Comparison of ENCODE assay signal across 11 cellular contexts in the genomic region with DNA sequence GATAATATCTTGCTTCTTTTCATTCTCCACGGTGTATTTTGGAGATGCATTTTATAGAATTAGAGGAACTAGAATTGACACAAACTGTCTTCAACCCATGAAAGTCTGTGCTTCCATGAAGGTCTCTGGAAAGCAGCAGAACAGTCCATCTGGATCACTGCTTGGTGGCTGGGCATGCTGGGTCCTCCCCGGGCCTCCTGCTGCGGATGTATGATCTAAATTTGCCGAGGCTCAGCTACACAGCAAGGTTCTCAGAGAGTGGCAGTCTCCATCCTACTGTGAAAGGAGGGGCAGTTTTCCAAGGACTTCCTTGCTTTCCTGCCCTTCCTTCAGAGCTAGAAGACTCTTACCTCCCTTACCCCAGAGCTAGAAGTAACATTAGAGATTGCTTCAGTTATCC. TPM values are rescaled to one million over a fixed set of nuclear protein-coding genes. Genes with fewer than 3 reads are reported as not detected.
A peak's percentile ranks its signal among the peaks of the same experiment; 100 is the strongest.
DNase-seq lines count a peak whose midpoint lies in the region; ATAC-seq and TF ChIP-seq lines count a peak whose summit lies in the region.
"Had no signal": no experiment of that assay in that cellular context is flagged by ENCODE, and none has a peak within 500 bp of the region (broad histone marks: within the 10 kb centered on the region; RNA-seq: fewer than 3 reads in every experiment).

No MANE protein-coding gene starts in this region.

- POLR2A ChIA-PET in naive thymus-derived CD8-positive, alpha-beta T cell (lab: Charles Lee): interaction anchor here (1.2 to 2.8 kb wide), 3 partner anchors 12 to 122 kb away, joined by 4 to 12 read pairs (median 6); a partner anchor contains a TSS
- POLR2A ChIA-PET in CD8-positive, alpha-beta T cell (lab: Charles Lee): interaction anchor here (1.3 kb wide), 1 partner anchor 13 kb away, joined by 7 read pairs; no protein-coding TSS in a partner anchor

- peaks cover 76 to 86% (median 80%) of the 10 kb centered on the region in 4 donors for H3K4me1 ChIP-seq in upper lobe of left lung
- peaks cover 26% of the 10 kb centered on the region for H3K4me1 ChIP-seq in CD8-positive, alpha-beta T cell (ENCODE audit: insufficient read depth, low read length)

- H3K4me1 Mint-ChIP-seq in naive thymus-derived CD8-positive, alpha-beta T cell: peaks cover 25 to 84% (median 41%) of the 10 kb centered on the region in 4 donors
- H3K4me1 Mint-ChIP-seq in CD8-positive, alpha-beta T cell (ENCODE audit: low read depth): peaks cover 39% of the 10 kb centered on the region

- intact Hi-C loops in cardiac septum (cut with DNase I) (no loop called here), left ventricle myocardium superior (cut with micrococcal nuclease) (no loop called here)
- intact Hi-C loops in CD8-positive, alpha-beta T cell (cut with DNase I, micrococcal nuclease): no loop called here

- H3K27ac ChIP-seq in upper lobe of left lung: peak overlapping the region; percentile 67 to 85 (median 80)
- H3K27ac ChIP-seq in CD8-positive, alpha-beta T cell (ENCODE audit: low read depth, low read length): no peak overlapping the region

- H3K4me3 Mint-ChIP-seq in naive thymus-derived CD8-positive, alpha-beta T cell: no peak overlapping the region
- H3K4me3 Mint-ChIP-seq in CD8-positive, alpha-beta T cell: no peak overlapping the region

- no peak for TF ChIP-seq EP300 in upper lobe of left lung (IDR thresholded peaks at IDR 0.05)

- H3K36me3 Mint-ChIP-seq in naive thymus-derived CD8-positive, alpha-beta T cell: peaks cover 0 to 3% (median 3%) of the 10 kb centered on the region in 3 donors
- no peaks in the 10 kb centered on the region for H3K36me3 Mint-ChIP-seq in CD8-positive, alpha-beta T cell

- no peak for TF ChIP-seq CTCF in upper lobe of left lung (IDR thresholded peaks at IDR 0.05)
- TF ChIP-seq CTCF in CD8-positive, alpha-beta T cell (IDR thresholded peaks at IDR 0.05): no peak

- no peaks in the 10 kb centered on the region for H3K27me3 ChIP-seq in upper lobe of left lung
- no peaks in the 10 kb centered on the region for H3K27me3 ChIP-seq in CD8-positive, alpha-beta T cell (ENCODE audit: insufficient read depth, low read length)

- H3K27me3 Mint-ChIP-seq in naive thymus-derived CD8-positive, alpha-beta T cell: no peaks in the 10 kb centered on the region
- no peaks in the 10 kb centered on the region for H3K27me3 Mint-ChIP-seq in CD8-positive, alpha-beta T cell (ENCODE audit: low read depth)

- H3K36me3 ChIP-seq in upper lobe of left lung: peaks cover 0 to 4% (median 0%) of the 10 kb centered on the region in 4 donors
- H3K36me3 ChIP-seq in CD8-positive, alpha-beta T cell (ENCODE audit: insufficient read depth, low read length): no peaks in the 10 kb centered on the region

- ATAC-seq in left ventricle myocardium superior (no peak), upper lobe of left lung (ENCODE audit: low FRiP score in 2 of 2) (no peak)
- no peak for ATAC-seq in naive thymus-derived CD8-positive, alpha-beta T cell
- ATAC-seq in CD8-positive, alpha-beta T cell: no peak
- ATAC-seq: A549, sciatic nerve had no signal

- 56 to 65% methylated on average over 1 to 4 of the region's 4 CpGs for WGBS in upper lobe of left lung, 2 donors

- TF ChIP-seq POLR2A in upper lobe of left lung (IDR thresholded peaks at IDR 0.05): no peak

- H3K9me3 ChIP-seq in upper lobe of left lung: no peaks in the 10 kb centered on the region
- H3K9me3 ChIP-seq in CD8-positive, alpha-beta T cell (ENCODE audit: low read length): no peaks in the 10 kb centered on the region
- H3K9me3 ChIP-seq: A549 had no signal

- peak overlapping the region in 7 of 10 donors; percentile 75 to 96 (median 93) for H3K27ac Mint-ChIP-seq in naive thymus-derived CD8-positive, alpha-beta T cell
- H3K27ac Mint-ChIP-seq in CD8-positive, alpha-beta T cell: no peak overlapping the region

- CTCF ChIA-PET in CD8-positive, alpha-beta T cell (lab: Charles Lee): interaction anchor here (1.0 to 2.7 kb wide), 6 partner anchors 10 to 408 kb away, joined by 3 to 17 read pairs (median 5); no protein-coding TSS in a partner anchor

- no peak overlapping the region for H3K4me3 ChIP-seq in upper lobe of left lung
- H3K4me3 ChIP-seq in CD8-positive, alpha-beta T cell (ENCODE audit: low read depth, low read length): no peak overlapping the region
- H3K4me3 ChIP-seq: A549 had no signal

- DNase-seq in cardiac septum (ENCODE audit: low spot score) (peak; percentile 71), left ventricle myocardium superior (no peak), dermis blood vessel endothelial cell (peak; percentile 46), upper lobe of left lung (peak in 1 of 2 donors; percentile 18), NCI-H510A treated with DMSO at 0.1 percent for 48 hours (lab: John Stamatoyannopoulos, UW) (no peak)
- no peak for DNase-seq in naive thymus-derived CD8-positive, alpha-beta T cell
- no peak for DNase-seq in effector CD4-positive, alpha-beta T cell
- no peak for DNase-seq in CD8-positive, alpha-beta T cell
- DNase-seq: activated CD4-positive, alpha-beta T cell treated with anti-CD3 and anti-CD28 coated beads for 1 hour had no signal

- no peaks in the 10 kb centered on the region for H3K9me3 Mint-ChIP-seq in naive thymus-derived CD8-positive, alpha-beta T cell
- H3K9me3 Mint-ChIP-seq in CD8-positive, alpha-beta T cell: no peaks in the 10 kb centered on the region

RNA-seq across cellular contexts. Expression of a gene that starts 15.1 kb away (rescaled TPM):
- total RNA-seq in cardiac septum (274 TPM), left ventricle myocardium superior (195 TPM), dermis blood vessel endothelial cell (177 and 275 TPM in 2 replicates), upper lobe of left lung (10 to 100 TPM; 46.1 to 91.5 (median 67.8) TPM)
- total RNA-seq in naive thymus-derived CD8-positive, alpha-beta T cell: 1 to 10 TPM; 8.2 to 9.0 TPM
- 1 to 10 TPM; 6.1 to 8.1 (median 6.4) TPM for polyA plus RNA-seq in naive thymus-derived CD8-positive, alpha-beta T cell
- 1 to 10 TPM; 4.7 to 5.8 TPM for total RNA-seq in CD8-positive, alpha-beta T cell

RNA-seq across cellular contexts. Expression of a gene that starts 54.0 kb away (rescaled TPM):
- total RNA-seq in cardiac septum (4.1 TPM), left ventricle myocardium superior (8.5 TPM), dermis blood vessel endothelial cell (15.3 and 19.1 TPM in 2 replicates), upper lobe of left lung (1 to 10 TPM; 5.0 to 9.4 (median 7.2) TPM)
- 10 to 100 TPM; 24.1 to 24.2 TPM for total RNA-seq in naive thymus-derived CD8-positive, alpha-beta T cell
- polyA plus RNA-seq in naive thymus-derived CD8-positive, alpha-beta T cell: 10 to 100 TPM; 31.2 to 47.1 (median 38.2) TPM
- 10 to 100 TPM; 27.9 to 30.2 TPM for total RNA-seq in CD8-positive, alpha-beta T cell

Comparison
In these comparisons a context has a peak if more than half of its experiments do, and no peak if none do; other contexts are left out.
1. DNase-seq: peak in cardiac septum (single experiment) and dermis blood vessel endothelial cell (single experiment); none in left ventricle myocardium superior (single experiment), naive thymus-derived CD8-positive, alpha-beta T cell (0 of 10), effector CD4-positive, alpha-beta T cell (single experiment), NCI-H510A treated with DMSO at 0.1 percent for 48 hours (single experiment) and CD8-positive, alpha-beta T cell (0 of 7).
2. RNA of a gene that starts 15.1 kb away (total RNA-seq): 177 to 275 TPM in dermis blood vessel endothelial cell, 274 TPM in cardiac septum (single experiment), 195 TPM in left ventricle myocardium superior (single experiment) and 46.1 to 91.5 TPM in upper lobe of left lung; 8.2 to 9.0 TPM in naive thymus-derived CD8-positive, alpha-beta T cell and 4.7 to 5.8 TPM in CD8-positive, alpha-beta T cell; every median in the first group is over 4 times any median in the second.